Comparison of ENCODE assay signal across 1 cellular context in genomic region chr19:488505-489417, GRCh38.
A peak's percentile ranks its signal among the peaks of the same experiment; 100 is the strongest.
TF ChIP-seq lines count a peak whose summit lies in the region.

No MANE protein-coding gene starts in this region.

TF ChIP-seq in HepG2, 621 proteins besides CTCF, POLR2A, EP300 and RAD21 (continued from another document and continues in another):
- TF ChIP-seq NFRKB (IDR thresholded peaks at IDR 0.05) (no peak), ZNF724P (CRISPR knock-in tag; IDR thresholded peaks at IDR 0.05; ENCODE audit: borderline replicate concordance) (no peak), CBFB (CRISPR knock-in tag; IDR thresholded peaks at IDR 0.05) (peak; percentile 61), NFKB2 (CRISPR knock-in tag; IDR thresholded peaks at IDR 0.05; ENCODE audit: borderline replicate concordance) (peak; percentile 44; the same call in 1 of the 2 replicates), XRCC5 (optimal IDR thresholded peaks at IDR 0.05; ENCODE audit: low read length) (no peak), SP1 (IDR thresholded peaks at IDR 0.05) (no peak), SP1 (CRISPR knock-in tag; IDR thresholded peaks at IDR 0.05) (peak; percentile 91), EHMT2 (IDR thresholded peaks at IDR 0.05; ENCODE audit: borderline replicate concordance, low read depth, low read length) (no peak), FOSL2 (CRISPR knock-in tag; IDR thresholded peaks at IDR 0.05) (no peak), ZFP62 (CRISPR knock-in tag; IDR thresholded peaks at IDR 0.05) (peak; percentile 94; the same call in 1 of the 2 replicates), ZNF333 (CRISPR knock-in tag; IDR thresholded peaks at IDR 0.05; ENCODE audit: borderline replicate concordance) (no peak), SRSF9 (IDR thresholded peaks at IDR 0.05; ENCODE audit: borderline replicate concordance, insufficient read depth, low read depth, low read length, poor library complexity, severe bottlenecking) (no peak), AHR (CRISPR knock-in tag; IDR thresholded peaks at IDR 0.05) (no peak), HCFC1 (IDR thresholded peaks at IDR 0.05; ENCODE audit: low read depth, low read length) (peak; percentile 95), ATF7 (IDR thresholded peaks at IDR 0.05) (no peak), ATF7 (CRISPR knock-in tag; IDR thresholded peaks at IDR 0.05) (no peak), ZIK1 (CRISPR knock-in tag; IDR thresholded peaks at IDR 0.05; ENCODE audit: borderline replicate concordance, low read depth) (0 out of 2 replicates have a peak, but pooled peaks have one; percentile 30), ZBTB39 (CRISPR knock-in tag; IDR thresholded peaks at IDR 0.05) (peak; percentile 52; the same call in 1 of the 2 replicates), ZSCAN30 (CRISPR knock-in tag; IDR thresholded peaks at IDR 0.05) (peak; percentile 92; the same call in 1 of the 2 replicates), ZNF558 (CRISPR knock-in tag; IDR thresholded peaks at IDR 0.05; ENCODE audit: borderline replicate concordance) (peak; percentile 27; the same call in 1 of the 2 replicates), POLR2G (IDR thresholded peaks at IDR 0.05; ENCODE audit: low read depth, low read length) (peak; percentile 52), BRCA1 (CRISPR knock-in tag; IDR thresholded peaks at IDR 0.05) (peak; percentile 73; the same call in 1 of the 2 replicates), ZNF451 (CRISPR knock-in tag; IDR thresholded peaks at IDR 0.05) (no peak), HOXA3 (CRISPR knock-in tag; IDR thresholded peaks at IDR 0.05) (peak; percentile 97), POGZ (CRISPR knock-in tag; IDR thresholded peaks at IDR 0.05) (no peak), RERE (CRISPR knock-in tag; IDR thresholded peaks at IDR 0.05; ENCODE audit: low read depth) (0 out of 2 replicates have a peak, but pooled peaks have one; percentile 13), ZNF274 (CRISPR knock-in tag; IDR thresholded peaks at IDR 0.05) (no peak; the same call in 1 of the 2 replicates), CREM (IDR thresholded peaks at IDR 0.05) (no peak; the same call in 1 of the 2 replicates), CREM (CRISPR knock-in tag; IDR thresholded peaks at IDR 0.05) (no peak), JUND (CRISPR knock-in tag; IDR thresholded peaks at IDR 0.05) (no peak), POGK (CRISPR knock-in tag; conservative IDR thresholded peaks at IDR 0.05) (peak; percentile 58; the same call in 1 of the 2 replicates), ZFP41 (CRISPR knock-in tag; IDR thresholded peaks at IDR 0.05; ENCODE audit: borderline replicate concordance) (no peak), SALL2 (CRISPR knock-in tag; IDR thresholded peaks at IDR 0.05) (peak; percentile 82; the same call in 1 of the 2 replicates), RORA (CRISPR knock-in tag; IDR thresholded peaks at IDR 0.05) (no peak), ZNF253 (CRISPR knock-in tag; IDR thresholded peaks at IDR 0.05; ENCODE audit: borderline replicate concordance) (peak; percentile 66; the same call in 1 of the 2 replicates), CAMTA2 (CRISPR knock-in tag; IDR thresholded peaks at IDR 0.05; ENCODE audit: borderline replicate concordance) (no peak)
- TF ChIP-seq, protein P1, sequence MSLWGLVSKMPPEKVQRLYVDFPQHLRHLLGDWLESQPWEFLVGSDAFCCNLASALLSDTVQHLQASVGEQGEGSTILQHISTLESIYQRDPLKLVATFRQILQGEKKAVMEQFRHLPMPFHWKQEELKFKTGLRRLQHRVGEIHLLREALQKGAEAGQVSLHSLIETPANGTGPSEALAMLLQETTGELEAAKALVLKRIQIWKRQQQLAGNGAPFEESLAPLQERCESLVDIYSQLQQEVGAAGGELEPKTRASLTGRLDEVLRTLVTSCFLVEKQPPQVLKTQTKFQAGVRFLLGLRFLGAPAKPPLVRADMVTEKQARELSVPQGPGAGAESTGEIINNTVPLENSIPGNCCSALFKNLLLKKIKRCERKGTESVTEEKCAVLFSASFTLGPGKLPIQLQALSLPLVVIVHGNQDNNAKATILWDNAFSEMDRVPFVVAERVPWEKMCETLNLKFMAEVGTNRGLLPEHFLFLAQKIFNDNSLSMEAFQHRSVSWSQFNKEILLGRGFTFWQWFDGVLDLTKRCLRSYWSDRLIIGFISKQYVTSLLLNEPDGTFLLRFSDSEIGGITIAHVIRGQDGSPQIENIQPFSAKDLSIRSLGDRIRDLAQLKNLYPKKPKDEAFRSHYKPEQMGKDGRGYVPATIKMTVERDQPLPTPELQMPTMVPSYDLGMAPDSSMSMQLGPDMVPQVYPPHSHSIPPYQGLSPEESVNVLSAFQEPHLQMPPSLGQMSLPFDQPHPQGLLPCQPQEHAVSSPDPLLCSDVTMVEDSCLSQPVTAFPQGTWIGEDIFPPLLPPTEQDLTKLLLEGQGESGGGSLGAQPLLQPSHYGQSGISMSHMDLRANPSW (CRISPR knock-in tag; IDR thresholded peaks at IDR 0.05; ENCODE audit: borderline replicate concordance), result no peak
- TF ChIP-seq, protein P2, sequence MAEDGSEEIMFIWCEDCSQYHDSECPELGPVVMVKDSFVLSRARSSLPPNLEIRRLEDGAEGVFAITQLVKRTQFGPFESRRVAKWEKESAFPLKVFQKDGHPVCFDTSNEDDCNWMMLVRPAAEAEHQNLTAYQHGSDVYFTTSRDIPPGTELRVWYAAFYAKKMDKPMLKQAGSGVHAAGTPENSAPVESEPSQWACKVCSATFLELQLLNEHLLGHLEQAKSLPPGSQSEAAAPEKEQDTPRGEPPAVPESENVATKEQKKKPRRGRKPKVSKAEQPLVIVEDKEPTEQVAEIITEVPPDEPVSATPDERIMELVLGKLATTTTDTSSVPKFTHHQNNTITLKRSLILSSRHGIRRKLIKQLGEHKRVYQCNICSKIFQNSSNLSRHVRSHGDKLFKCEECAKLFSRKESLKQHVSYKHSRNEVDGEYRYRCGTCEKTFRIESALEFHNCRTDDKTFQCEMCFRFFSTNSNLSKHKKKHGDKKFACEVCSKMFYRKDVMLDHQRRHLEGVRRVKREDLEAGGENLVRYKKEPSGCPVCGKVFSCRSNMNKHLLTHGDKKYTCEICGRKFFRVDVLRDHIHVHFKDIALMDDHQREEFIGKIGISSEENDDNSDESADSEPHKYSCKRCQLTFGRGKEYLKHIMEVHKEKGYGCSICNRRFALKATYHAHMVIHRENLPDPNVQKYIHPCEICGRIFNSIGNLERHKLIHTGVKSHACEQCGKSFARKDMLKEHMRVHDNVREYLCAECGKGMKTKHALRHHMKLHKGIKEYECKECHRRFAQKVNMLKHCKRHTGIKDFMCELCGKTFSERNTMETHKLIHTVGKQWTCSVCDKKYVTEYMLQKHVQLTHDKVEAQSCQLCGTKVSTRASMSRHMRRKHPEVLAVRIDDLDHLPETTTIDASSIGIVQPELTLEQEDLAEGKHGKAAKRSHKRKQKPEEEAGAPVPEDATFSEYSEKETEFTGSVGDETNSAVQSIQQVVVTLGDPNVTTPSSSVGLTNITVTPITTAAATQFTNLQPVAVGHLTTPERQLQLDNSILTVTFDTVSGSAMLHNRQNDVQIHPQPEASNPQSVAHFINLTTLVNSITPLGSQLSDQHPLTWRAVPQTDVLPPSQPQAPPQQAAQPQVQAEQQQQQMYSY (CRISPR knock-in tag; IDR thresholded peaks at IDR 0.05), result peak; percentile 73; the same call in 1 of the 2 replicates
- TF ChIP-seq, protein P3, sequence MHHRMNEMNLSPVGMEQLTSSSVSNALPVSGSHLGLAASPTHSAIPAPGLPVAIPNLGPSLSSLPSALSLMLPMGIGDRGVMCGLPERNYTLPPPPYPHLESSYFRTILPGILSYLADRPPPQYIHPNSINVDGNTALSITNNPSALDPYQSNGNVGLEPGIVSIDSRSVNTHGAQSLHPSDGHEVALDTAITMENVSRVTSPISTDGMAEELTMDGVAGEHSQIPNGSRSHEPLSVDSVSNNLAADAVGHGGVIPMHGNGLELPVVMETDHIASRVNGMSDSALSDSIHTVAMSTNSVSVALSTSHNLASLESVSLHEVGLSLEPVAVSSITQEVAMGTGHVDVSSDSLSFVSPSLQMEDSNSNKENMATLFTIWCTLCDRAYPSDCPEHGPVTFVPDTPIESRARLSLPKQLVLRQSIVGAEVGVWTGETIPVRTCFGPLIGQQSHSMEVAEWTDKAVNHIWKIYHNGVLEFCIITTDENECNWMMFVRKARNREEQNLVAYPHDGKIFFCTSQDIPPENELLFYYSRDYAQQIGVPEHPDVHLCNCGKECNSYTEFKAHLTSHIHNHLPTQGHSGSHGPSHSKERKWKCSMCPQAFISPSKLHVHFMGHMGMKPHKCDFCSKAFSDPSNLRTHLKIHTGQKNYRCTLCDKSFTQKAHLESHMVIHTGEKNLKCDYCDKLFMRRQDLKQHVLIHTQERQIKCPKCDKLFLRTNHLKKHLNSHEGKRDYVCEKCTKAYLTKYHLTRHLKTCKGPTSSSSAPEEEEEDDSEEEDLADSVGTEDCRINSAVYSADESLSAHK (CRISPR knock-in tag; IDR thresholded peaks at IDR 0.05; ENCODE audit: borderline replicate concordance), result no peak
- TF ChIP-seq, protein P4, sequence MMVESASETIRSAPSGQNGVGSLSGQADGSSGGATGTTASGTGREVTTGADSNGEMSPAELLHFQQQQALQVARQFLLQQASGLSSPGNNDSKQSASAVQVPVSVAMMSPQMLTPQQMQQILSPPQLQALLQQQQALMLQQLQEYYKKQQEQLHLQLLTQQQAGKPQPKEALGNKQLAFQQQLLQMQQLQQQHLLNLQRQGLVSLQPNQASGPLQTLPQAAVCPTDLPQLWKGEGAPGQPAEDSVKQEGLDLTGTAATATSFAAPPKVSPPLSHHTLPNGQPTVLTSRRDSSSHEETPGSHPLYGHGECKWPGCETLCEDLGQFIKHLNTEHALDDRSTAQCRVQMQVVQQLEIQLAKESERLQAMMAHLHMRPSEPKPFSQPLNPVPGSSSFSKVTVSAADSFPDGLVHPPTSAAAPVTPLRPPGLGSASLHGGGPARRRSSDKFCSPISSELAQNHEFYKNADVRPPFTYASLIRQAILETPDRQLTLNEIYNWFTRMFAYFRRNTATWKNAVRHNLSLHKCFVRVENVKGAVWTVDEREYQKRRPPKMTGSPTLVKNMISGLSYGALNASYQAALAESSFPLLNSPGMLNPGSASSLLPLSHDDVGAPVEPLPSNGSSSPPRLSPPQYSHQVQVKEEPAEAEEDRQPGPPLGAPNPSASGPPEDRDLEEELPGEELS (CRISPR knock-in tag; IDR thresholded peaks at IDR 0.05), result peak; percentile 19; the same call in 1 of the 2 replicates
